In genomic region chr13:80074811-80075210, GRCh38 we compare ENCODE assay signal across 32 cellular contexts.
"Had no signal": no experiment of that assay in that cellular context is flagged by ENCODE, and none has a peak within 500 bp of the region (broad histone marks: within the 10 kb centered on the region; RNA-seq: fewer than 3 reads in every experiment).

No MANE protein-coding gene starts in this region.

- H2AFZ ChIP-seq: PC-9 had no signal

- ATAC-seq: activated CD8-positive, alpha-beta T cell treated with anti-CD3 and anti-CD28 coated beads for 36 hours; Right ventricle myocardium inferior; SK-N-SH treated with all-trans-retinoic acid at 6 μM for 48 hours; T-cell; T-helper 17 cell had no signal

- H3K9me3 ChIP-seq: ascending aorta had no signal

- H3K9me3 Mint-ChIP-seq: activated CD4-positive, alpha-beta T cell treated with anti-CD3 and anti-CD28 coated beads, Interleukin-2, amount 10 ng/mL, durations not matched to agents 24 days and 14 days; activated CD8-positive, alpha-beta T cell treated with anti-CD3 and anti-CD28 coated beads for 36 hours; activated naive CD4-positive, alpha-beta T cell treated with anti-CD3 and anti-CD28 coated beads, Interleukin-2, amount 50 U/mL, for 24 hours; activated T-cell treated with anti-CD3 and anti-CD28 coated beads, Interleukin-2, amount 50 U/mL, for 24 hours; activated T-helper 2 cell treated with anti-CD3 and anti-CD28 coated beads, Interferon-gamma antibody, Interleukin-2, Interleukin-4, amounts not matched to agents 10 μg/mL and 5 μg/mL and 100 μg/mL, durations not matched to agents 14 hours and 24 hours and 36 hours; central memory CD8-positive, alpha-beta T cell had no signal

- H3K27me3 ChIP-seq: ascending aorta, cardiac muscle cell had no signal

- H3K4me1 ChIP-seq: ascending aorta had no signal

- H3K4me3 Mint-ChIP-seq: activated CD4-positive, alpha-beta T cell treated with anti-CD3 and anti-CD28 coated beads, Interleukin-2, amount 10 ng/mL, durations not matched to agents 24 days and 14 days; activated CD8-positive, alpha-beta T cell treated with anti-CD3 and anti-CD28 coated beads for 36 hours; activated naive CD4-positive, alpha-beta T cell treated with anti-CD3 and anti-CD28 coated beads, Interleukin-2, amount 50 U/mL, for 24 hours; activated naive CD8-positive, alpha-beta T cell treated with anti-CD3 and anti-CD28 coated beads, Interleukin-2, amount 10 ng/mL, durations not matched to agents 7 days and 5 days; activated T-cell treated with anti-CD3 and anti-CD28 coated beads, Interleukin-2, amount 50 U/mL, for 24 hours; central memory CD8-positive, alpha-beta T cell; T-cell; T-helper 17 cell had no signal

- H3K4me3 ChIP-seq: ascending aorta, cardiac muscle cell, PC-9 had no signal

- H3K36me3 ChIP-seq: ascending aorta, cardiac muscle cell had no signal

- H3K27ac Mint-ChIP-seq: activated CD4-positive, alpha-beta T cell treated with anti-CD3 and anti-CD28 coated beads, Interleukin-2, amount 10 ng/mL, durations not matched to agents 24 days and 14 days; activated CD8-positive, alpha-beta T cell treated with anti-CD3 and anti-CD28 coated beads for 36 hours; activated naive CD4-positive, alpha-beta T cell treated with anti-CD3 and anti-CD28 coated beads, Interleukin-2, amount 50 U/mL, for 24 hours; activated naive CD8-positive, alpha-beta T cell treated with anti-CD3 and anti-CD28 coated beads, Interleukin-2, amount 10 ng/mL, durations not matched to agents 7 days and 5 days; activated T-cell treated with anti-CD3 and anti-CD28 coated beads, Interleukin-2, amount 50 U/mL, for 24 hours; activated T-helper 2 cell treated with anti-CD3 and anti-CD28 coated beads, Interferon-gamma antibody, Interleukin-2, Interleukin-4, amounts not matched to agents 10 μg/mL and 5 μg/mL and 100 μg/mL, durations not matched to agents 14 hours and 24 hours and 36 hours; T-cell; T-helper 17 cell had no signal

- H3K27ac ChIP-seq: ascending aorta, cardiac muscle cell, KMS-11, PC-9, RWPE1 had no signal

- H3K4me2 ChIP-seq: KMS-11, PC-9 had no signal

- H3K9ac ChIP-seq: KMS-11 had no signal

- H3K36me3 Mint-ChIP-seq: activated naive CD4-positive, alpha-beta T cell treated with anti-CD3 and anti-CD28 coated beads, Interleukin-2, amount 50 U/mL, for 24 hours; activated naive CD8-positive, alpha-beta T cell treated with anti-CD3 and anti-CD28 coated beads, Interleukin-2, amount 10 ng/mL, durations not matched to agents 7 days and 5 days; T-cell had no signal

- DNase-seq: activated CD4-positive, alpha-beta T cell treated with anti-CD3 and anti-CD28 coated beads, Interleukin-2, amount 10 ng/mL, durations not matched to agents 24 days and 14 days; activated CD4-positive, alpha-beta T cell treated with anti-CD3 and anti-CD28 coated beads, Interleukin-2, amount 50 U/mL, for 4 hours; activated CD8-positive, alpha-beta T cell treated with anti-CD3 and anti-CD28 coated beads for 36 hours; activated gamma-delta T cell; activated naive CD4-positive, alpha-beta T cell treated with Interleukin-2 at 50 U/mL for 16 hours; activated naive CD8-positive, alpha-beta T cell treated with anti-CD3 and anti-CD28 coated beads, Interleukin-2, amount 10 ng/mL, durations not matched to agents 7 days and 5 days; activated T-cell treated with anti-CD3 and anti-CD28 coated beads, Interleukin-2, amount 50 U/mL, for 24 hours; MM.1S; MV-4-11; NCI-H1092; NCI-H1436 treated with DMSO at 0.1 percent for 48 hours; NCI-H1694 treated with DMSO at 0.1 percent for 48 hours; NCI-H2029; NCI-H345; NCI-H510A; NCI-H526; NCI-H748 treated with DMSO at 0.1 percent for 48 hours; NK-92 treated with Interleukin-12 subunit alpha and Interleukin-12 subunit beta, amount 100 ng/mL, for 24 hours; PC-9; SIG-M5; T-cell; T-helper 17 cell; T-helper 9 cell had no signal

- H3K4me1 Mint-ChIP-seq: activated CD4-positive, alpha-beta T cell treated with anti-CD3 and anti-CD28 coated beads, Interleukin-2, amount 10 ng/mL, durations not matched to agents 24 days and 14 days; activated naive CD4-positive, alpha-beta T cell treated with anti-CD3 and anti-CD28 coated beads, Interleukin-2, amount 50 U/mL, for 24 hours; activated naive CD8-positive, alpha-beta T cell treated with anti-CD3 and anti-CD28 coated beads, Interleukin-2, amount 10 ng/mL, durations not matched to agents 7 days and 5 days; central memory CD8-positive, alpha-beta T cell; T-cell; T-helper 17 cell had no signal

- H3K27me3 Mint-ChIP-seq: activated CD4-positive, alpha-beta T cell treated with anti-CD3 and anti-CD28 coated beads, Interleukin-2, amount 10 ng/mL, durations not matched to agents 24 days and 14 days; activated CD8-positive, alpha-beta T cell treated with anti-CD3 and anti-CD28 coated beads for 36 hours; activated naive CD4-positive, alpha-beta T cell treated with anti-CD3 and anti-CD28 coated beads, Interleukin-2, amount 50 U/mL, for 24 hours; activated naive CD8-positive, alpha-beta T cell treated with anti-CD3 and anti-CD28 coated beads, Interleukin-2, amount 10 ng/mL, durations not matched to agents 7 days and 5 days; activated T-cell treated with anti-CD3 and anti-CD28 coated beads, Interleukin-2, amount 50 U/mL, for 24 hours; central memory CD8-positive, alpha-beta T cell; T-cell; T-helper 17 cell had no signal
